Comparison of ENCODE assay signal across 25 cellular contexts in the genomic region with DNA sequence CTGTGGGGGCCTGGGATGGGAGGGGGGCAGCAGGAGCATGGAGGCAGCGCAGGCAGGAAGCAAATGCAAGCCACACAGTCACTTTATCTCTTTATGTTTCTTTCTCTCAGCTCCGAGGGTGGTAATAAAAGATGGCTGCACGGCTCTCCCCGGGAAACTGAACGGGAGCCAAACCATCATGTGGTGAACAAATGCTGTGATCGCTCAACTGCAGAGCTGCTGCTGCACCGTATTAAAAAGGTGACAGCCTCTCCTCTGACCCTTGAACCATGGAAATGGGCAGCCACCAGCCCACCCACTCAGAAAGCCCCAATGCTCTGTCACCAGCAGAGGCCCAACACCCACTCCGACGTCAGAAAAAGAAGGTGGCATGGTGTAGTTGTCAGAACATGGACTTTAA.
DNase-seq lines count a peak whose midpoint lies in the region; ATAC-seq and TF ChIP-seq lines count a peak whose summit lies in the region.
"Had no signal": no experiment of that assay in that cellular context is flagged by ENCODE, and none has a peak within 500 bp of the region (broad histone marks: within the 10 kb centered on the region; RNA-seq: fewer than 3 reads in every experiment).

No MANE protein-coding gene starts in this region.

- H3K9me3 Mint-ChIP-seq in activated CD4-positive, alpha-beta T cell treated with anti-CD3 and anti-CD28 coated beads, Interleukin-2, amount 10 ng/mL, durations not matched to agents 7 days and 5 days: peaks cover 12% of the 10 kb centered on the region
- H3K9me3 Mint-ChIP-seq in type B pancreatic cell: peaks cover 7% of the 10 kb centered on the region

- no peaks in the 10 kb centered on the region for H3K36me3 ChIP-seq in SJCRH30
- H3K36me3 ChIP-seq: pancreas, thoracic aorta had no signal

- no peaks in the 10 kb centered on the region for H3K27me3 ChIP-seq in SJCRH30
- H3K27me3 ChIP-seq: pancreas had no signal

- no peak for DNase-seq in activated CD4-positive, alpha-beta T cell treated with anti-CD3 and anti-CD28 coated beads, Interleukin-2, amount 10 ng/mL, durations not matched to agents 7 days and 5 days
- no peak for DNase-seq in activated CD4-positive, alpha-beta T cell treated with anti-CD3 and anti-CD28 coated beads for 4 hours
- DNase-seq in SJCRH30 (peak; percentile 45 to 68), left kidney (ENCODE audit: low read depth, low spot score) (peak; percentile 85), type B pancreatic cell (ENCODE audit: extremely low spot score, unreplicated experiment) (no peak), HK-2 (ENCODE audit: unreplicated experiment) (no peak), globus pallidus (ENCODE audit: low spot score) (no peak)
- DNase-seq: activated naive CD4-positive, alpha-beta T cell treated with anti-CD3 and anti-CD28 coated beads, Interleukin-2, amount 50 U/mL, for 16 hours; GDM1; head of caudate nucleus; HFFc6; kidney glomerular epithelial cell; MM.1S; naive B cell; NCI-H1436 treated with DMSO at 0.1 percent for 48 hours; NCI-H526; pancreas; right cardiac atrium; stimulated activated naive CD8-positive, alpha-beta T cell treated with anti-CD3 and anti-CD28 coated beads, Interleukin-15, Interleukin-2, amounts not matched to agents 100 U/mL and 50 U/mL, for 24 hours; T-helper 9 cell had no signal

- CTCF ChIA-PET in activated CD4-positive, alpha-beta T cell treated with anti-CD3 and anti-CD28 coated beads, Interleukin-2, amount 10 ng/mL, durations not matched to agents 7 days and 5 days (lab: Charles Lee): interaction anchor here (1.3 kb wide), 1 partner anchor 11 kb away, joined by 3 read pairs; no protein-coding TSS in a partner anchor

- H3K36me3 Mint-ChIP-seq in activated CD4-positive, alpha-beta T cell treated with anti-CD3 and anti-CD28 coated beads, Interleukin-2, amount 10 ng/mL, durations not matched to agents 7 days and 5 days (ENCODE audit: low read depth): no peaks in the 10 kb centered on the region
- H3K36me3 Mint-ChIP-seq in type B pancreatic cell: no peaks in the 10 kb centered on the region

- H3K27ac Mint-ChIP-seq in activated CD4-positive, alpha-beta T cell treated with anti-CD3 and anti-CD28 coated beads, Interleukin-2, amount 10 ng/mL, durations not matched to agents 7 days and 5 days: peak overlapping the region; percentile 15
- no peak overlapping the region for H3K27ac Mint-ChIP-seq in type B pancreatic cell
- H3K27ac Mint-ChIP-seq: GM23338, HFFc6, memory B cell had no signal

- H3K4me1 ChIP-seq in SJCRH30: peaks cover 5% of the 10 kb centered on the region; the same call in 1 of the 2 replicates
- H3K4me1 ChIP-seq: pancreas had no signal

- H3K27me3 Mint-ChIP-seq in activated CD4-positive, alpha-beta T cell treated with anti-CD3 and anti-CD28 coated beads, Interleukin-2, amount 10 ng/mL, durations not matched to agents 7 days and 5 days: no peaks in the 10 kb centered on the region
- H3K27me3 Mint-ChIP-seq in type B pancreatic cell: no peaks in the 10 kb centered on the region

- ATAC-seq in HG02852 (IDR thresholded peaks at IDR 0.05; ENCODE audit: unreplicated experiment): no peak
- ATAC-seq: GM23338; pancreas; right cardiac atrium; stimulated activated naive CD8-positive, alpha-beta T cell treated with anti-CD3 and anti-CD28 coated beads, Interleukin-15, Interleukin-2, amounts not matched to agents 100 U/mL and 50 U/mL, for 24 hours had no signal

- no peak overlapping the region; the same call in 1 of the 2 replicates for H3K27ac ChIP-seq in SJCRH30
- H3K27ac ChIP-seq: C4-2B, pancreas, thoracic aorta had no signal

- H3K4me3 Mint-ChIP-seq in activated CD4-positive, alpha-beta T cell treated with anti-CD3 and anti-CD28 coated beads, Interleukin-2, amount 10 ng/mL, durations not matched to agents 7 days and 5 days: no peak overlapping the region
- H3K4me3 Mint-ChIP-seq in type B pancreatic cell: peak overlapping the region; percentile 20
- H3K4me3 Mint-ChIP-seq: GM23338, HFFc6, memory B cell had no signal

- 0 out of 2 replicates have a peak, but pooled peaks cover 3% of the 10 kb centered on the region for H3K9me3 ChIP-seq in SJCRH30 (replicated peaks)
- H3K9me3 ChIP-seq: pancreas had no signal

- TF ChIP-seq CTCF in type B pancreatic cell (conservative IDR thresholded peaks at IDR 0.05): no peak

- peak overlapping the region; percentile 36 for H3K4me3 ChIP-seq in SJCRH30
- H3K4me3 ChIP-seq: GM23338, pancreas, thoracic aorta had no signal

- POLR2A ChIA-PET in activated CD4-positive, alpha-beta T cell treated with anti-CD3 and anti-CD28 coated beads, Interleukin-2, amount 10 ng/mL, durations not matched to agents 7 days and 5 days (lab: Charles Lee): no interaction called here

- H3K4me1 Mint-ChIP-seq in activated CD4-positive, alpha-beta T cell treated with anti-CD3 and anti-CD28 coated beads, Interleukin-2, amount 10 ng/mL, durations not matched to agents 7 days and 5 days: no peaks in the 10 kb centered on the region
- peaks cover 18% of the 10 kb centered on the region for H3K4me1 Mint-ChIP-seq in type B pancreatic cell (ENCODE audit: unreplicated experiment)
- H3K4me1 Mint-ChIP-seq: memory B cell, naive B cell had no signal

Comparison
In these comparisons a context has a peak if more than half of its experiments do, and no peak if none do; other contexts are left out.
1. DNase-seq: peak in SJCRH30 (2 of 2) and left kidney (single experiment); none in activated CD4-positive, alpha-beta T cell treated with anti-CD3 and anti-CD28 coated beads, Interleukin-2, amount 10 ng/mL, durations not matched to agents 7 days and 5 days (single experiment), activated CD4-positive, alpha-beta T cell treated with anti-CD3 and anti-CD28 coated beads for 4 hours (0 of 2), type B pancreatic cell (single experiment), HK-2 (single experiment) and globus pallidus (single experiment).